Comparison of ENCODE assay signal across 9 cellular contexts in the genomic region with DNA sequence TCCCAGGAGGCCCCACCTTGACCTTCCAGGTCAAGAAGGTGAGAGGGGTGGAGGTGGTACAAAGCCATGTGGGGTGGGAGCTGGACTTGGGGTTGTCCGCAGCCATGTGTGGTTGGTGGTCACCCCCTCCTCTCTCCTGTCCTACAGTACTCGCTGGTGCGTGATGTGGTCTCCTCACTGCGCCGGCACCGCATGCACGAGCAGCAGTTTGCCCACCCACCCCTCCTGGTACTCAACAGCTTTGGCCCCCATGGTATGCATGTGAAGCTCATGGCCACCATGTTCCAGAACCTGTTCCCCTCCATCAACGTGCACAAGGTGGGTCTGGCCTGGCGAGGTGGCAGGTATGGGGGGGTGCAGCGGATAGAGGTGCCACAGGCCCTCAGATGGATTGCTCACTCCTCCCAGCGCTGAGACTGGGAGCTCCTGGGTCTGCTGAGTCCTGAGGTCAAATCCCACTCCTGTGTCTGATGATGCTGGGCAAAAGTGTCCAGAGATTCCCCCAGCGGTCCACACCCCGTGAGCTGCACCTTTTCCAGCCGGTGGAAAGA. TPM values are rescaled to one million over a fixed set of nuclear protein-coding genes. Genes with fewer than 3 reads are reported as not detected.
DNase-seq lines count a peak whose midpoint lies in the region; ATAC-seq, FAIRE-seq and TF ChIP-seq lines count a peak whose summit lies in the region.
"Had no signal": no experiment of that assay in that cellular context is flagged by ENCODE, and none has a peak within 500 bp of the region (broad histone marks: within the 10 kb centered on the region; RNA-seq: fewer than 3 reads in every experiment).

No MANE protein-coding gene starts in this region.

- no peak overlapping the region for H2BK5ac ChIP-seq in H1 (ENCODE audit: low read depth, low read length)

- H2BK12ac ChIP-seq in H1 (ENCODE audit: low read depth, low read length) = no peak overlapping the region

- H3K79me2 ChIP-seq in KMS-11 (ENCODE audit: insufficient read depth, low read depth) (peaks cover 39% of the 10 kb centered on the region), H1 (ENCODE audit: control insufficient read depth in 1 of 2, insufficient read depth in 2 of 2, low read length in 2 of 2) (peaks cover 6 to 25% of the 10 kb centered on the region in 2 experiments; a peak in 3 of 4 replicates)

- peaks cover 65% of the 10 kb centered on the region for H3K36me3 Mint-ChIP-seq in CD4-positive, alpha-beta T cell (ENCODE audit: low read depth)

- no peak overlapping the region for H4K91ac ChIP-seq in H1 (replicated peaks; ENCODE audit: insufficient read length, low read length)

- peak overlapping the region; percentile 95 for H3K27ac Mint-ChIP-seq in CD4-positive, alpha-beta T cell

- H3K4me3 Mint-ChIP-seq in CD4-positive, alpha-beta T cell = peak overlapping the region; percentile 93

- intact Hi-C loops in CD4-positive, alpha-beta T cell (cut with DNase I, micrococcal nuclease) = loop anchor here (5.0 to 10.0 kb wide), 3 partner anchors 84 to 297 kb away; a partner anchor contains a TSS

- H3K27me3 Mint-ChIP-seq in CD4-positive, alpha-beta T cell = peaks cover 4% of the 10 kb centered on the region

- H3K27me3 ChIP-seq in CD4-positive, alpha-beta T cell (ENCODE audit: control insufficient read depth, insufficient read depth, low read length) = no peaks in the 10 kb centered on the region
- H3K27me3 ChIP-seq in KMS-11 (ENCODE audit: insufficient read depth, low read depth) (no peaks in the 10 kb centered on the region), H1 (replicated peaks in 1 of 4; ENCODE audit: control insufficient read depth in 3 of 4, extremely low read depth in 1 of 4, insufficient read depth in 3 of 4, low read length in 3 of 4) (no peaks in the 10 kb centered on the region)

- FAIRE-seq in H1 (lab: Jason Lieb, UNC) = no peak
- FAIRE-seq: small intestine had no signal

- no peak overlapping the region for H3K27ac ChIP-seq in CD4-positive, alpha-beta T cell (ENCODE audit: low read depth, low read length)
- H3K27ac ChIP-seq in KMS-11 (no peak overlapping the region), H1 (ENCODE audit: low read depth, low read length) (no peak overlapping the region)

- no peaks in the 10 kb centered on the region for H4K20me1 ChIP-seq in KMS-11 (ENCODE audit: insufficient read depth)
- peaks cover 5 to 21% of the 10 kb centered on the region in 2 experiments for H4K20me1 ChIP-seq in H1 (replicated peaks in 1 of 2; ENCODE audit: control insufficient read depth in 1 of 2, insufficient read depth in 2 of 2, low read length in 2 of 2)

- no peaks in the 10 kb centered on the region for H3K9me3 ChIP-seq in CD4-positive, alpha-beta T cell (ENCODE audit: control insufficient read depth, low read length)
- no peaks in the 10 kb centered on the region for H3K9me3 ChIP-seq in H1 (ENCODE audit: insufficient read depth in 2 of 2, low read depth in 1 of 2, low read length in 1 of 2)

- H3K14ac ChIP-seq in H1 (ENCODE audit: insufficient read length) = no peak overlapping the region

- CTCF ChIA-PET in CD4-positive, alpha-beta T cell (lab: Charles Lee) = interaction anchor here (1.2 to 1.5 kb wide), 2 partner anchors 10 to 177 kb away, joined by 3 to 4 read pairs; no protein-coding TSS in a partner anchor
- CTCF ChIA-PET in H1 (lab: Charles Lee; ENCODE audit: partially characterized antibody) = interaction anchor here (0.7 to 2.5 kb wide), 7 partner anchors 8 to 176 kb away, joined by 3 to 8 read pairs (median 3); a partner anchor contains a TSS

- no peak for DNase-seq in CD4-positive, alpha-beta T cell
- DNase-seq in H1 (ENCODE audit: low read depth in 1 of 2, low spot score in 2 of 2) = no peak
- no peak for DNase-seq in NCI-H748 (lab: John Stamatoyannopoulos, UW; ENCODE audit: unreplicated experiment)
- DNase-seq in NCI-H1048 (lab: John Stamatoyannopoulos, UW) = no peak
- DNase-seq: DMS79, NCI-H1105, small intestine had no signal

- no peak overlapping the region for H2BK15ac ChIP-seq in H1 (ENCODE audit: low read length)

- H3K9ac ChIP-seq in KMS-11 = no peak overlapping the region; the same call in 1 of the 2 replicates
- H3K9ac ChIP-seq in H1 (replicated peaks in 1 of 4; ENCODE audit: extremely low read depth in 1 of 4, low read depth in 3 of 4, low read length in 3 of 4) = no peak overlapping the region; a peak in 1 of 7 replicates

- TF ChIP-seq CTCF in CD4-positive, alpha-beta T cell (IDR thresholded peaks at IDR 0.05) = no peak
- TF ChIP-seq CTCF in KMS-11 (conservative IDR thresholded peaks at IDR 0.05; ENCODE audit: low read depth, low read length) (no peak), H1 (IDR thresholded peaks at IDR 0.05; ENCODE audit: control extremely low read depth in 1 of 3, insufficient read depth in 1 of 3, low read depth in 1 of 3, low read length in 3 of 3) (no peak)

- no peak for TF ChIP-seq EP300 in H1 (IDR thresholded peaks at IDR 0.05; ENCODE audit: borderline replicate concordance in 1 of 2, low read depth in 2 of 2, low read length in 2 of 2)

- 0 out of 2 replicates have a peak, but pooled peaks cover 4% of the 10 kb centered on the region for H3K23me2 ChIP-seq in H1 (ENCODE audit: low read depth, low read length)

- no peak overlapping the region for H2AK5ac ChIP-seq in H1 (ENCODE audit: low read depth, low read length)

- no peak overlapping the region for H3K18ac ChIP-seq in H1 (ENCODE audit: extremely low read depth, low read length)

- no peak overlapping the region for H3K4me3 ChIP-seq in KMS-11 (IDR thresholded peaks at IDR 0.05; ENCODE audit: insufficient read depth, low read depth, low read length)
- peak overlapping the region in 1 of 4 experiments; percentile 95; a peak in 1 of 8 replicates for H3K4me3 ChIP-seq in H1 (ENCODE audit: extremely low read depth in 1 of 4, insufficient read depth in 2 of 4, low read depth in 3 of 4, low read length in 4 of 4)

- H3K4me2 ChIP-seq in KMS-11 = peak overlapping the region; percentile 93
- peak overlapping the region in 1 of 2 experiments; percentile 89; a peak in 1 of 4 replicates for H3K4me2 ChIP-seq in H1 (ENCODE audit: insufficient read depth in 1 of 2, low read depth in 2 of 2, low read length in 2 of 2)

- H3K79me1 ChIP-seq in H1 (ENCODE audit: low read depth, low read length) = peaks cover 8% of the 10 kb centered on the region; the same call in 1 of the 2 replicates

- no peak overlapping the region for H3K23ac ChIP-seq in H1 (ENCODE audit: insufficient read length)

- H3K56ac ChIP-seq in H1 (replicated peaks; ENCODE audit: insufficient read length, low read depth, low read length) = no peak overlapping the region

- H3K36me3 ChIP-seq in KMS-11 (ENCODE audit: insufficient read depth) (peaks cover 20% of the 10 kb centered on the region; the same call in 1 of the 2 replicates), H1 (ENCODE audit: control insufficient read depth in 2 of 4, insufficient read depth in 4 of 4, low read length in 3 of 4) (peaks cover 28 to 44% (median 37%) of the 10 kb centered on the region in 4 experiments)

- no peaks in the 10 kb centered on the region for H3K9me3 Mint-ChIP-seq in CD4-positive, alpha-beta T cell

- ATAC-seq in CD4-positive, alpha-beta T cell (ENCODE audit: poor library complexity) = no peak
- ATAC-seq in HG02571 (IDR thresholded peaks at IDR 0.05; ENCODE audit: unreplicated experiment) = no peak

- H3K4me1 Mint-ChIP-seq in CD4-positive, alpha-beta T cell (ENCODE audit: low read depth) = peaks cover 62% of the 10 kb centered on the region

- H2BK20ac ChIP-seq in H1 (ENCODE audit: low read length) = no peak overlapping the region

- 86% methylated on average over 14 of the region's 14 CpGs; no CpG with 5 or more reads in 1 of the 2 experiments for WGBS in H1 (ENCODE audit: extremely low coverage in 1 of 2, insufficient coverage in 1 of 2, insufficient read length in 1 of 2, insufficient replicate concordance in 2 of 2, low coverage in 1 of 2, low lambda C conversion rate in 2 of 2, missing lambda C conversion rate in 1 of 2), 2 experiments

- POLR2A ChIA-PET in CD4-positive, alpha-beta T cell (lab: Charles Lee) = interaction anchor here (2.8 to 6.0 kb wide), 3 partner anchors 9 to 34 kb away, joined by 22 to 80 read pairs (median 55); a partner anchor contains a TSS
- POLR2A ChIA-PET in H1 (lab: Charles Lee; ENCODE audit: partially characterized antibody) = interaction anchor here (0.6 to 16.9 kb wide), 10 partner anchors 14 to 276 kb away, joined by 3 to 412 read pairs (median 3); a partner anchor contains a TSS

- H2AFZ ChIP-seq in KMS-11 (ENCODE audit: low read depth) (no peak overlapping the region), H1 (ENCODE audit: low read length) (no peak overlapping the region)

- H4K5ac ChIP-seq in H1 (ENCODE audit: insufficient read length, low read depth, low read length) = no peak overlapping the region

- H3K4me1 ChIP-seq in KMS-11 (ENCODE audit: low read depth, poor library complexity, severe bottlenecking) = peaks cover 63% of the 10 kb centered on the region
- peaks cover 0 to 4% (median 3%) of the 10 kb centered on the region in 4 experiments; a peak in 5 of 7 replicates for H3K4me1 ChIP-seq in H1 (replicated peaks in 1 of 4; ENCODE audit: control insufficient read depth in 3 of 4, insufficient read depth in 4 of 4, low read length in 3 of 4)

- TF ChIP-seq POLR2A in H1 (IDR thresholded peaks at IDR 0.05; ENCODE audit: control extremely low read depth in 1 of 2, low read depth in 2 of 2, low read length in 2 of 2) = no peak

- no peak overlapping the region for H2BK120ac ChIP-seq in H1 (replicated peaks; ENCODE audit: low read depth, low read length)

- no peak overlapping the region for H3K4ac ChIP-seq in H1 (replicated peaks; ENCODE audit: insufficient read length, low read depth, low read length)

- no peak for TF ChIP-seq RAD21 in H1 (IDR thresholded peaks at IDR 0.05 in 1 of 2, conservative IDR thresholded peaks at IDR 0.05 in 1 of 2; ENCODE audit: low read depth in 2 of 2, low read length in 2 of 2)

- peak overlapping the region; percentile 51; the same call in 1 of the 2 replicates for H4K8ac ChIP-seq in H1 (ENCODE audit: extremely low read depth, insufficient read depth, low read length)

RNA-seq across cellular contexts. Expression of a gene that starts 1.7 kb away (rescaled TPM):
- total RNA-seq in CD4-positive, alpha-beta T cell = 100 to 1,000 TPM; 119 to 127 TPM
- total RNA-seq in H1 (2021; fragmentation: NEBNext Ultra II Directional; extraction: Animal tissue kit (Norgen Biotek cat#: 25700)) = 72.6 and 74.4 TPM in 2 replicates
- 48.8 and 74.7 TPM in 2 replicates for polyA plus RNA-seq in H1 (2011; rRNA removed)
- 72.1 TPM for polyA plus RNA-seq in H1 (2011; cell fraction: cytosol; rRNA removed)
- polyA plus RNA-seq in H1 (2011; cell fraction: nucleus; rRNA removed) = 93.6 TPM
- 38.2 to 69.3 TPM (median 62.8 TPM) in 4 replicates for polyA plus RNA-seq in H1 (2012, experiment 1 of 2)
- 41.6 TPM for polyA plus RNA-seq in H1 (2012, experiment 2 of 2)
- polyA plus RNA-seq in H1 (2013, experiment 1 of 2) = 41.1 TPM
- 37.0 TPM for polyA plus RNA-seq in H1 (2013, experiment 2 of 2)
- polyA minus RNA-seq in H1 (2011; rRNA and poly(A)+ RNA removed) = 54.9 and 96.9 TPM in 2 replicates
- 52.8 TPM for polyA minus RNA-seq in H1 (2011; cell fraction: cytosol; rRNA and poly(A)+ RNA removed)
- polyA minus RNA-seq in H1 (2011; cell fraction: nucleus; rRNA and poly(A)+ RNA removed) = 45.3 TPM

RNA-seq across cellular contexts. Expression of a gene that starts 3.6 kb away (rescaled TPM):
- 10 to 100 TPM; 88.5 to 93.9 TPM for total RNA-seq in CD4-positive, alpha-beta T cell
- total RNA-seq in H1 (2021; fragmentation: NEBNext Ultra II Directional; extraction: Animal tissue kit (Norgen Biotek cat#: 25700)) = 17.8 and 18.0 TPM in 2 replicates
- polyA plus RNA-seq in H1 (2011; rRNA removed) = 9.2 and 16.2 TPM in 2 replicates
- 12.6 TPM for polyA plus RNA-seq in H1 (2011; cell fraction: cytosol; rRNA removed)
- 21.5 TPM for polyA plus RNA-seq in H1 (2011; cell fraction: nucleus; rRNA removed)
- 11.8 to 21.7 TPM (median 15.7 TPM) in 4 replicates for polyA plus RNA-seq in H1 (2012, experiment 1 of 2)
- 3.7 TPM for polyA plus RNA-seq in H1 (2012, experiment 2 of 2)
- 8.5 TPM for polyA plus RNA-seq in H1 (2013, experiment 1 of 2)
- polyA plus RNA-seq in H1 (2013, experiment 2 of 2) = 6.9 TPM
- 5.6 and 6.6 TPM in 2 replicates for polyA minus RNA-seq in H1 (2011; rRNA and poly(A)+ RNA removed)
- 9.8 TPM for polyA minus RNA-seq in H1 (2011; cell fraction: cytosol; rRNA and poly(A)+ RNA removed)
- polyA minus RNA-seq in H1 (2011; cell fraction: nucleus; rRNA and poly(A)+ RNA removed) = 11.3 TPM

RNA-seq across cellular contexts. Expression of a gene that starts 5.4 kb away (rescaled TPM):
- total RNA-seq in CD4-positive, alpha-beta T cell = under 1 TPM; 0.61 to 0.63 TPM
- not detected in 2 replicates for total RNA-seq in H1 (2021; fragmentation: NEBNext Ultra II Directional; extraction: Animal tissue kit (Norgen Biotek cat#: 25700))
- polyA plus RNA-seq in H1 (2011; rRNA removed) = 0.20 and 0.38 TPM in 2 replicates
- polyA plus RNA-seq in H1 (2011; cell fraction: cytosol; rRNA removed) = 0.14 TPM
- 0.27 TPM for polyA plus RNA-seq in H1 (2011; cell fraction: nucleus; rRNA removed)
- polyA plus RNA-seq in H1 (2012, experiment 1 of 2) = 0.13 TPM in 1 of 4 replicates, not detected in the others
- polyA plus RNA-seq in H1 (2012, experiment 2 of 2) = not detected
- polyA plus RNA-seq in H1 (2013, experiment 1 of 2) = 0.18 TPM
- 0.11 TPM for polyA plus RNA-seq in H1 (2013, experiment 2 of 2)
- polyA minus RNA-seq in H1 (2011; rRNA and poly(A)+ RNA removed) = 0.32 TPM in 1 of 2 replicates, not detected in the other
- not detected for polyA minus RNA-seq in H1 (2011; cell fraction: cytosol; rRNA and poly(A)+ RNA removed)
- not detected for polyA minus RNA-seq in H1 (2011; cell fraction: nucleus; rRNA and poly(A)+ RNA removed)

RNA-seq across cellular contexts. Expression of a gene that starts 11.8 kb away (rescaled TPM):
- total RNA-seq in CD4-positive, alpha-beta T cell = 100 to 1,000 TPM; 328 to 343 TPM
- total RNA-seq in H1 (2021; fragmentation: NEBNext Ultra II Directional; extraction: Animal tissue kit (Norgen Biotek cat#: 25700)) = 281 and 284 TPM in 2 replicates
- polyA plus RNA-seq in H1 (2011; rRNA removed) = 238 and 426 TPM in 2 replicates
- 329 TPM for polyA plus RNA-seq in H1 (2011; cell fraction: cytosol; rRNA removed)
- 840 TPM for polyA plus RNA-seq in H1 (2011; cell fraction: nucleus; rRNA removed)
- 178 to 323 TPM (median 308 TPM) in 4 replicates for polyA plus RNA-seq in H1 (2012, experiment 1 of 2)
- polyA plus RNA-seq in H1 (2012, experiment 2 of 2) = 313 TPM
- 193 TPM for polyA plus RNA-seq in H1 (2013, experiment 1 of 2)
- polyA plus RNA-seq in H1 (2013, experiment 2 of 2) = 175 TPM
- polyA minus RNA-seq in H1 (2011; rRNA and poly(A)+ RNA removed) = 49.5 and 65.1 TPM in 2 replicates
- polyA minus RNA-seq in H1 (2011; cell fraction: cytosol; rRNA and poly(A)+ RNA removed) = 92.7 TPM
- 110 TPM for polyA minus RNA-seq in H1 (2011; cell fraction: nucleus; rRNA and poly(A)+ RNA removed)

RNA-seq across cellular contexts. Expression of a gene that starts 21.8 kb away (rescaled TPM):
- total RNA-seq in CD4-positive, alpha-beta T cell = 10 to 100 TPM; 58.5 to 61.7 TPM
- total RNA-seq in H1 (2021; fragmentation: NEBNext Ultra II Directional; extraction: Animal tissue kit (Norgen Biotek cat#: 25700)) = 24.5 and 25.3 TPM in 2 replicates
- 37.1 and 47.0 TPM in 2 replicates for polyA plus RNA-seq in H1 (2011; rRNA removed)
- 44.9 TPM for polyA plus RNA-seq in H1 (2011; cell fraction: cytosol; rRNA removed)
- 111 TPM for polyA plus RNA-seq in H1 (2011; cell fraction: nucleus; rRNA removed)
- 23.9 to 30.6 TPM (median 28.3 TPM) in 4 replicates for polyA plus RNA-seq in H1 (2012, experiment 1 of 2)
- polyA plus RNA-seq in H1 (2012, experiment 2 of 2) = 22.6 TPM
- 25.2 TPM for polyA plus RNA-seq in H1 (2013, experiment 1 of 2)
- 24.6 TPM for polyA plus RNA-seq in H1 (2013, experiment 2 of 2)
- polyA minus RNA-seq in H1 (2011; rRNA and poly(A)+ RNA removed) = 14.0 and 20.2 TPM in 2 replicates
- 17.1 TPM for polyA minus RNA-seq in H1 (2011; cell fraction: cytosol; rRNA and poly(A)+ RNA removed)
- 22.7 TPM for polyA minus RNA-seq in H1 (2011; cell fraction: nucleus; rRNA and poly(A)+ RNA removed)
